ENCODE assay signal across 8 cellular contexts in genomic region chr1:185045793-185046441, GRCh38. TPM values are rescaled to one million over a fixed set of nuclear protein-coding genes. Genes with fewer than 3 reads are reported as not detected.
DNase-seq lines count a peak whose midpoint lies in the region; ATAC-seq and TF ChIP-seq lines count a peak whose summit lies in the region.

No MANE protein-coding gene starts in this region.

- peaks cover 8% of the 10 kb centered on the region for H3K27me3 Mint-ChIP-seq in activated T-cell treated with anti-CD3 and anti-CD28 coated beads, Interleukin-2, amount 50 U/mL, for 72 hours (ENCODE audit: low read depth)

- peak overlapping the region; percentile 64 for H3K4me2 ChIP-seq in neuronal stem cell (ENCODE audit: insufficient read depth, low read length, poor library complexity, severe bottlenecking)

- peak overlapping the region; percentile 17 for H3K14ac ChIP-seq in neuronal stem cell (ENCODE audit: low read length)

- H2BK5ac ChIP-seq in neuronal stem cell (ENCODE audit: low read length) = peak overlapping the region; percentile 94

- H2BK12ac ChIP-seq in neuronal stem cell (ENCODE audit: low read length) = no peak overlapping the region

- peak overlapping the region; percentile 68 for H3K23ac ChIP-seq in neuronal stem cell (ENCODE audit: low read depth, low read length, poor library complexity)

- peak overlapping the region; percentile 72 for H2AK5ac ChIP-seq in neuronal stem cell (ENCODE audit: low read depth, low read length)

- H3K27me3 ChIP-seq in neuronal stem cell (ENCODE audit: control insufficient read depth in 3 of 3, insufficient read depth in 3 of 3, low read depth in 1 of 3, low read length in 3 of 3) (peaks cover 0 to 2% (median 0%) of the 10 kb centered on the region in 3 experiments), aorta (ENCODE audit: control insufficient read depth in 1 of 2, insufficient read depth in 2 of 2, low read length in 1 of 2) (no peaks in the 10 kb centered on the region)

- H4K8ac ChIP-seq in neuronal stem cell (ENCODE audit: low read depth, low read length) = no peak overlapping the region

- DNase-seq in activated CD4-positive, alpha-beta T cell treated with anti-CD3 and anti-CD28 coated beads for 24 hours (ENCODE audit: low read depth in 2 of 2) = peak; percentile 3 to 25
- no peak for DNase-seq in activated CD4-positive, alpha-beta T cell treated with anti-CD3 and anti-CD28 coated beads for 1 hour
- DNase-seq in NCI-H460 (ENCODE audit: extremely low read depth, low read depth) (peak; percentile 11), foreskin fibroblast (peak; percentile 17 to 62), neuronal stem cell (ENCODE audit: low spot score) (peak; percentile 44), aorta (peak in 1 of 2 donors; percentile 51)
- peak; percentile 47 to 57 for DNase-seq in activated T-cell treated with anti-CD3 and anti-CD28 coated beads, Interleukin-2, amount 50 U/mL, for 72 hours

- no peak overlapping the region for H3K4ac ChIP-seq in neuronal stem cell (ENCODE audit: low read length)

- H3K27ac Mint-ChIP-seq in activated T-cell treated with anti-CD3 and anti-CD28 coated beads, Interleukin-2, amount 50 U/mL, for 72 hours = peak overlapping the region; percentile 86

- peak; percentile 21 for ATAC-seq in HG02763 (IDR thresholded peaks at IDR 0.05; ENCODE audit: unreplicated experiment)
- peak; percentile 52 to 64 for ATAC-seq in activated T-cell treated with anti-CD3 and anti-CD28 coated beads, Interleukin-2, amount 50 U/mL, for 72 hours (replicated peaks in 1 of 2)
- ATAC-seq in aorta (ENCODE audit: low FRiP score) = peak; percentile 75

- H3K4me1 Mint-ChIP-seq in activated T-cell treated with anti-CD3 and anti-CD28 coated beads, Interleukin-2, amount 50 U/mL, for 72 hours (ENCODE audit: low read depth) = peaks cover 45% of the 10 kb centered on the region

- no peak for TF ChIP-seq CTCF in foreskin fibroblast (IDR thresholded peaks at IDR 0.05; ENCODE audit: low read depth, low read length)

- no peak overlapping the region for H4K91ac ChIP-seq in neuronal stem cell (ENCODE audit: low read depth, low read length, poor library complexity)

- H3K9me3 ChIP-seq in neuronal stem cell (replicated peaks in 1 of 2; ENCODE audit: control insufficient read depth in 2 of 2, insufficient read depth in 1 of 2, low read depth in 1 of 2, low read length in 2 of 2) (no peaks in the 10 kb centered on the region), aorta (ENCODE audit: control insufficient read depth, low read length) (no peaks in the 10 kb centered on the region)

- WGBS in neuronal stem cell (ENCODE audit: extremely low coverage in 2 of 2, insufficient read length in 2 of 2, insufficient replicate concordance in 1 of 2), 2 donors = no CpG with 5 or more reads among the region's 57 CpGs
- 0% methylated on average over 30 to 57 of the region's 57 CpGs for WGBS in aorta, 2 donors

- H3K9ac ChIP-seq in neuronal stem cell (ENCODE audit: low read depth, low read length, poor library complexity) = peak overlapping the region; percentile 88

- H2BK120ac ChIP-seq in neuronal stem cell (ENCODE audit: low read depth, low read length) = peak overlapping the region; percentile 77

- H3K4me3 Mint-ChIP-seq in activated T-cell treated with anti-CD3 and anti-CD28 coated beads, Interleukin-2, amount 50 U/mL, for 72 hours = peak overlapping the region; percentile 94 to 99

- H3K4me3 ChIP-seq in foreskin fibroblast (ENCODE audit: low read depth in 1 of 2, low read length in 2 of 2) (peak overlapping the region; percentile 60 to 89), neuronal stem cell (ENCODE audit: low read length in 2 of 2) (peak overlapping the region; percentile 82 to 92), aorta (ENCODE audit: low read length in 2 of 2) (peak overlapping the region; percentile 29 to 91)

- H3K36me3 ChIP-seq in neuronal stem cell (replicated peaks in 1 of 2; ENCODE audit: control insufficient read depth in 2 of 2, insufficient read depth in 2 of 2, low read length in 2 of 2) = no peaks in the 10 kb centered on the region
- H3K36me3 ChIP-seq in aorta (ENCODE audit: control insufficient read depth in 1 of 2, insufficient read depth in 2 of 2, low read length in 1 of 2) = no peaks in the 10 kb centered on the region

- H3K27ac ChIP-seq in neuronal stem cell (replicated peaks; ENCODE audit: low read length) (peak overlapping the region; percentile 60), aorta (ENCODE audit: low read depth in 1 of 2, low read length in 2 of 2) (peak overlapping the region in 1 of 2 donors; percentile 10)

- H3K9me3 Mint-ChIP-seq in activated T-cell treated with anti-CD3 and anti-CD28 coated beads, Interleukin-2, amount 50 U/mL, for 72 hours = no peaks in the 10 kb centered on the region

- peak overlapping the region; percentile 92 for H2AFZ ChIP-seq in neuronal stem cell (ENCODE audit: low read length)

- peaks cover 4 to 8% of the 10 kb centered on the region in 2 donors for H3K36me3 Mint-ChIP-seq in activated T-cell treated with anti-CD3 and anti-CD28 coated beads, Interleukin-2, amount 50 U/mL, for 72 hours (ENCODE audit: insufficient read depth in 2 of 2)

- H3K79me1 ChIP-seq in neuronal stem cell (ENCODE audit: low read depth, low read length) = no peaks in the 10 kb centered on the region

- peaks cover 4 to 12% of the 10 kb centered on the region in 2 donors for H3K4me1 ChIP-seq in neuronal stem cell (ENCODE audit: control insufficient read depth in 2 of 2, insufficient read depth in 1 of 2, low read depth in 1 of 2, low read length in 2 of 2)
- H3K4me1 ChIP-seq in aorta (ENCODE audit: control insufficient read depth in 1 of 2, insufficient read depth in 2 of 2, low read length in 2 of 2) = peaks cover 3 to 6% of the 10 kb centered on the region in 2 donors

- no peak overlapping the region for H2BK15ac ChIP-seq in neuronal stem cell (ENCODE audit: low read length)

- intact Hi-C loops in aorta (cut with DNase I) = loop anchor here in 1 of 2 donors (5.0 kb wide), 1 partner anchor 111 kb away; the partner anchor contains the start of genes SWT1 and TRMT1L

- H3K18ac ChIP-seq in neuronal stem cell (ENCODE audit: low read length) = peak overlapping the region; percentile 97

RNA-seq across cellular contexts. Expression of gene RNF2, which starts 0.6 kb away (rescaled TPM):
- 14.1 and 20.0 TPM in 2 replicates for total RNA-seq in NCI-H460 (2014; rRNA removed; shearing (Covaris generic))
- 6.3 and 7.0 TPM in 2 replicates for polyA plus RNA-seq in NCI-H460 (2014; cell fraction: nucleus; rRNA removed)
- total RNA-seq in activated T-cell treated with anti-CD3 and anti-CD28 coated beads, Interleukin-2, amount 50 U/mL, for 72 hours = 10 to 100 TPM; 20.9 to 23.2 TPM
- polyA plus RNA-seq in neuronal stem cell (2013, experiment 1 of 2) = 41.6 TPM
- 43.2 TPM for polyA plus RNA-seq in neuronal stem cell (2013, experiment 2 of 2)
- 10 to 100 TPM; 12.3 to 19.0 TPM for total RNA-seq in aorta
- polyA plus RNA-seq in aorta = 1 to 10 TPM; 4.1 to 5.1 TPM

Comparison
In these comparisons a context has a peak if more than half of its experiments do, and no peak if none do; other contexts are left out.
1. ATAC-seq: peak in every context shown above with its lines; median percentile 75 in aorta; 58 in activated T-cell treated with anti-CD3 and anti-CD28 coated beads, Interleukin-2, amount 50 U/mL, for 72 hours; 21 in HG02763.